Comparison of ENCODE assay signal across 15 cellular contexts in the genomic region with DNA sequence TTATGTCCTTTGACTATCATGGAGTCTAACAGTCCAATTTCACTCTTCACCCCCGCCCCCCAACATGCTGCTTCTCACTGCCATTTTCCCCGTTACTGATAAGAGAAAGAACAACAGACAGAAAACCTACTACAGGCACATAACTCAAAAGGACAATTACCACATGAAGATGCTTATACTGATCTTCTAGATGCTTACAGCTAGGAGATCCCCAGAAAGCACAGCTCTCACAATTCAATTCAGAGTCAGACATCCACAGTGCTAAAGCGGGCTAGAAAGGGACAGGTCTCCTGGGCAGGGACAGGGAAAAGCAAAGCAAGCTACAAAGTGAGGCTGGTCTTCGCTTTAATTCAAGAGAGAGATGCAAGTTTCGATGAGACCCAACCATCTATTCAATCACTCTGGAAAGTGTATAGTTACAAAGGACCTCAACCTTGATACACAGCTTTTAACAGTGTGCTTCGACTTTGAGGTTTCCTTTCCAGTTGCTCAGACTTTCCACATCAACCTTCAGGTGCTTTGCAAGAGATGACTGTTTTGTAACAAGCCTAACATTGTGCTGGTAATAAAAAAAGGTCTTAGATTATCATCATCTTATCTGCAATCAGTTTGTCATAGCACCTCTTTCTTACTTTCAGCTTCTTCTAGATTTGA.
DNase-seq lines count a peak whose midpoint lies in the region; ATAC-seq lines count a peak whose summit lies in the region.
"Had no signal": no experiment of that assay in that cellular context is flagged by ENCODE, and none has a peak within 500 bp of the region (broad histone marks: within the 10 kb centered on the region; RNA-seq: fewer than 3 reads in every experiment).

No MANE protein-coding gene starts in this region.

- no peaks in the 10 kb centered on the region for H3K9me3 Mint-ChIP-seq in activated CD8-positive, alpha-beta T cell treated with anti-CD3 and anti-CD28 coated beads, Interleukin-2, amount 10 ng/mL, durations not matched to agents 7 days and 5 days (ENCODE audit: insufficient read depth)
- no peaks in the 10 kb centered on the region for H3K9me3 Mint-ChIP-seq in effector memory CD8-positive, alpha-beta T cell
- no peaks in the 10 kb centered on the region for H3K9me3 Mint-ChIP-seq in stimulated activated naive CD8-positive, alpha-beta T cell treated with anti-CD3 and anti-CD28 coated beads, Interleukin-15, amount 100 ng/mL, for 72 hours
- H3K9me3 Mint-ChIP-seq: H9, mesothelial cell of epicardium had no signal

- peak; percentile 69 for DNase-seq in activated effector memory CD4-positive, alpha-beta T cell treated with anti-CD3 and anti-CD28 coated beads, Interleukin-2, amount 50 U/mL, for 16 hours
- DNase-seq in activated effector memory CD4-positive, alpha-beta T cell treated with Interleukin-2 at 50 U/mL for 16 hours: no peak
- peak; percentile 75 for DNase-seq in activated CD8-positive, alpha-beta T cell treated with anti-CD3 and anti-CD28 coated beads, Interleukin-2, amount 10 ng/mL, durations not matched to agents 7 days and 5 days
- no peak for DNase-seq in effector memory CD8-positive, alpha-beta T cell
- DNase-seq in stimulated activated naive CD8-positive, alpha-beta T cell treated with anti-CD3 and anti-CD28 coated beads, Interleukin-15, amount 100 ng/mL, for 72 hours: peak; percentile 66 to 74
- no peak for DNase-seq in NCI-H2227 (lab: John Stamatoyannopoulos, UW; ENCODE audit: unreplicated experiment)
- DNase-seq: H9, IMR-90, NCI-H526, Right ventricle myocardium superior, transverse colon had no signal

- peak overlapping the region; percentile 62 for H3K4me3 Mint-ChIP-seq in activated CD8-positive, alpha-beta T cell treated with anti-CD3 and anti-CD28 coated beads, Interleukin-2, amount 10 ng/mL, durations not matched to agents 7 days and 5 days
- peak overlapping the region in 1 of 2 donors; percentile 3 for H3K4me3 Mint-ChIP-seq in effector memory CD8-positive, alpha-beta T cell
- H3K4me3 Mint-ChIP-seq in stimulated activated naive CD8-positive, alpha-beta T cell treated with anti-CD3 and anti-CD28 coated beads, Interleukin-15, amount 100 ng/mL, for 72 hours: peak overlapping the region; percentile 55 to 79
- H3K4me3 Mint-ChIP-seq: H9, mesothelial cell of epicardium had no signal

- H3K4me1 Mint-ChIP-seq in activated CD8-positive, alpha-beta T cell treated with anti-CD3 and anti-CD28 coated beads, Interleukin-2, amount 10 ng/mL, durations not matched to agents 7 days and 5 days (ENCODE audit: low read depth): peaks cover 89% of the 10 kb centered on the region
- peaks cover 19 to 25% of the 10 kb centered on the region in 2 donors for H3K4me1 Mint-ChIP-seq in effector memory CD8-positive, alpha-beta T cell (ENCODE audit: low read depth in 2 of 2)
- peaks cover 93% of the 10 kb centered on the region for H3K4me1 Mint-ChIP-seq in stimulated activated naive CD8-positive, alpha-beta T cell treated with anti-CD3 and anti-CD28 coated beads, Interleukin-15, amount 100 ng/mL, for 72 hours

- peak; percentile 79 for ATAC-seq in activated CD8-positive, alpha-beta T cell treated with anti-CD3 and anti-CD28 coated beads, Interleukin-2, amount 10 ng/mL, durations not matched to agents 7 days and 5 days
- peak; percentile 66 for ATAC-seq in effector memory CD8-positive, alpha-beta T cell (replicated peaks)
- ATAC-seq in stimulated activated naive CD8-positive, alpha-beta T cell treated with anti-CD3 and anti-CD28 coated beads, Interleukin-15, amount 100 ng/mL, for 72 hours: peak; percentile 93
- ATAC-seq in HG03095 (IDR thresholded peaks at IDR 0.05; ENCODE audit: unreplicated experiment) (no peak), GM19463 (IDR thresholded peaks at IDR 0.05; ENCODE audit: unreplicated experiment) (no peak)
- ATAC-seq: A549 had no signal

- H3K27me3 Mint-ChIP-seq in activated CD8-positive, alpha-beta T cell treated with anti-CD3 and anti-CD28 coated beads, Interleukin-2, amount 10 ng/mL, durations not matched to agents 7 days and 5 days (ENCODE audit: low read depth): no peaks in the 10 kb centered on the region
- peaks cover 25 to 43% of the 10 kb centered on the region in 2 donors for H3K27me3 Mint-ChIP-seq in effector memory CD8-positive, alpha-beta T cell
- no peaks in the 10 kb centered on the region for H3K27me3 Mint-ChIP-seq in stimulated activated naive CD8-positive, alpha-beta T cell treated with anti-CD3 and anti-CD28 coated beads, Interleukin-15, amount 100 ng/mL, for 72 hours

- H3K36me3 Mint-ChIP-seq in activated CD8-positive, alpha-beta T cell treated with anti-CD3 and anti-CD28 coated beads, Interleukin-2, amount 10 ng/mL, durations not matched to agents 7 days and 5 days (ENCODE audit: low read depth): peaks cover 75% of the 10 kb centered on the region
- no peaks in the 10 kb centered on the region for H3K36me3 Mint-ChIP-seq in effector memory CD8-positive, alpha-beta T cell (ENCODE audit: insufficient read depth)

- POLR2A ChIA-PET in activated CD8-positive, alpha-beta T cell treated with anti-CD3 and anti-CD28 coated beads, Interleukin-2, amount 10 ng/mL, durations not matched to agents 7 days and 5 days (lab: Charles Lee): interaction anchor here (0.8 to 3.1 kb wide), 13 partner anchors 10 to 72 kb away, joined by 3 to 28 read pairs (median 9); a partner anchor contains a TSS

- peak overlapping the region; percentile 87 for H3K27ac Mint-ChIP-seq in activated CD8-positive, alpha-beta T cell treated with anti-CD3 and anti-CD28 coated beads, Interleukin-2, amount 10 ng/mL, durations not matched to agents 7 days and 5 days
- no peak overlapping the region for H3K27ac Mint-ChIP-seq in effector memory CD8-positive, alpha-beta T cell
- peak overlapping the region; percentile 98 to 99 for H3K27ac Mint-ChIP-seq in stimulated activated naive CD8-positive, alpha-beta T cell treated with anti-CD3 and anti-CD28 coated beads, Interleukin-15, amount 100 ng/mL, for 72 hours
- H3K27ac Mint-ChIP-seq: H9 had no signal

- CTCF ChIA-PET in activated CD8-positive, alpha-beta T cell treated with anti-CD3 and anti-CD28 coated beads, Interleukin-2, amount 10 ng/mL, durations not matched to agents 7 days and 5 days (lab: Charles Lee): interaction anchor here (0.7 to 3.4 kb wide), 16 partner anchors 8 to 404 kb away, joined by 3 to 14 read pairs (median 4); no protein-coding TSS in a partner anchor

Comparison
In these comparisons a context has a peak if more than half of its experiments do, and no peak if none do; other contexts are left out.
1. DNase-seq: peak in activated effector memory CD4-positive, alpha-beta T cell treated with anti-CD3 and anti-CD28 coated beads, Interleukin-2, amount 50 U/mL, for 16 hours (single experiment), activated CD8-positive, alpha-beta T cell treated with anti-CD3 and anti-CD28 coated beads, Interleukin-2, amount 10 ng/mL, durations not matched to agents 7 days and 5 days (single experiment) and stimulated activated naive CD8-positive, alpha-beta T cell treated with anti-CD3 and anti-CD28 coated beads, Interleukin-15, amount 100 ng/mL, for 72 hours (2 of 2); none in activated effector memory CD4-positive, alpha-beta T cell treated with Interleukin-2 at 50 U/mL for 16 hours (single experiment), effector memory CD8-positive, alpha-beta T cell (0 of 3) and NCI-H2227 (single experiment).
2. ATAC-seq: peak in activated CD8-positive, alpha-beta T cell treated with anti-CD3 and anti-CD28 coated beads, Interleukin-2, amount 10 ng/mL, durations not matched to agents 7 days and 5 days (single experiment), effector memory CD8-positive, alpha-beta T cell (single experiment) and stimulated activated naive CD8-positive, alpha-beta T cell treated with anti-CD3 and anti-CD28 coated beads, Interleukin-15, amount 100 ng/mL, for 72 hours (single experiment); none in HG03095 (single experiment) and GM19463 (single experiment).
3. H3K27ac Mint-ChIP-seq: peak in activated CD8-positive, alpha-beta T cell treated with anti-CD3 and anti-CD28 coated beads, Interleukin-2, amount 10 ng/mL, durations not matched to agents 7 days and 5 days (single experiment) and stimulated activated naive CD8-positive, alpha-beta T cell treated with anti-CD3 and anti-CD28 coated beads, Interleukin-15, amount 100 ng/mL, for 72 hours (2 of 2); none in effector memory CD8-positive, alpha-beta T cell (0 of 2).